Comparison of ENCODE assay signal across 1 cellular context in genomic region chr20:47360489-47361267, GRCh38.
TF ChIP-seq lines count a peak whose summit lies in the region.

No MANE protein-coding gene starts in this region.

TF ChIP-seq in HepG2, 621 proteins besides CTCF, POLR2A, EP300 and RAD21 (continued from another document and continues in another):
- TF ChIP-seq JDP2 (CRISPR knock-in tag; IDR thresholded peaks at IDR 0.05; ENCODE audit: borderline replicate concordance) = no peak; the same call in 1 of the 2 replicates
- TF ChIP-seq ZNF740 (CRISPR knock-in tag; IDR thresholded peaks at IDR 0.05) = 0 out of 2 replicates have a peak, but pooled peaks have one; percentile 30
- no peak; the same call in 1 of the 2 replicates for TF ChIP-seq AHDC1 (CRISPR knock-in tag; IDR thresholded peaks at IDR 0.05; ENCODE audit: borderline replicate concordance)
- no peak for TF ChIP-seq CEBPB (IDR thresholded peaks at IDR 0.05; ENCODE audit: borderline replicate concordance, low read depth, low read length)
- TF ChIP-seq ZC3H13 (CRISPR knock-in tag; IDR thresholded peaks at IDR 0.05) = no peak; the same call in 1 of the 2 replicates
- TF ChIP-seq ZBTB21 (CRISPR knock-in tag; IDR thresholded peaks at IDR 0.05) = peak; percentile 37
- peak; percentile 23; the same call in 1 of the 2 replicates for TF ChIP-seq MAZ (IDR thresholded peaks at IDR 0.05; ENCODE audit: borderline replicate concordance, low read depth, low read length)
- TF ChIP-seq MAZ (CRISPR knock-in tag; IDR thresholded peaks at IDR 0.05; ENCODE audit: low read depth) = no peak
- TF ChIP-seq PATZ1 (CRISPR knock-in tag; IDR thresholded peaks at IDR 0.05) = peak; percentile 13; the same call in 1 of the 2 replicates
- 0 out of 2 replicates have a peak, but pooled peaks have one; percentile 84 for TF ChIP-seq ZNF180 (CRISPR knock-in tag; IDR thresholded peaks at IDR 0.05; ENCODE audit: borderline replicate concordance, low read depth)
- TF ChIP-seq RELA (CRISPR knock-in tag; IDR thresholded peaks at IDR 0.05) = peak; percentile 22; the same call in 1 of the 2 replicates
- peak; percentile 92 for TF ChIP-seq FOXJ3 (CRISPR knock-in tag; IDR thresholded peaks at IDR 0.05; ENCODE audit: borderline replicate concordance)
- no peak for TF ChIP-seq ZNF850 (CRISPR knock-in tag; conservative IDR thresholded peaks at IDR 0.05)
- peak; percentile 85 for TF ChIP-seq MEF2D (CRISPR knock-in tag; IDR thresholded peaks at IDR 0.05)
- TF ChIP-seq PHB2 (IDR thresholded peaks at IDR 0.05; ENCODE audit: partially characterized antibody) = no peak
- peak; percentile 61; the same call in 1 of the 2 replicates for TF ChIP-seq ZNF543 (CRISPR knock-in tag; IDR thresholded peaks at IDR 0.05)
- TF ChIP-seq ZBTB7A (CRISPR knock-in tag; IDR thresholded peaks at IDR 0.05) = no peak
- TF ChIP-seq ZNF143 (CRISPR knock-in tag; IDR thresholded peaks at IDR 0.05) = peak; percentile 60; the same call in 1 of the 2 replicates
- TF ChIP-seq ZNF510 (CRISPR knock-in tag; IDR thresholded peaks at IDR 0.05; ENCODE audit: low read depth) = peak; percentile 88; the same call in 1 of the 2 replicates
- TF ChIP-seq NCOA1 (CRISPR knock-in tag; IDR thresholded peaks at IDR 0.05) = no peak; the same call in 1 of the 2 replicates
- peak; percentile 56; the same call in 1 of the 2 replicates for TF ChIP-seq TMF1 (CRISPR knock-in tag; IDR thresholded peaks at IDR 0.05; ENCODE audit: low read depth)
- TF ChIP-seq DDIT3 (CRISPR knock-in tag; IDR thresholded peaks at IDR 0.05) = no peak; the same call in 1 of the 2 replicates
- no peak; the same call in 1 of the 2 replicates for TF ChIP-seq ZNF513 (CRISPR knock-in tag; conservative IDR thresholded peaks at IDR 0.05)
- TF ChIP-seq ZNF790 (CRISPR knock-in tag; IDR thresholded peaks at IDR 0.05; ENCODE audit: borderline replicate concordance) = no peak
- TF ChIP-seq ZNF33A (CRISPR knock-in tag; IDR thresholded peaks at IDR 0.05; ENCODE audit: borderline replicate concordance) = no peak
- no peak for TF ChIP-seq MLLT10 (CRISPR knock-in tag; IDR thresholded peaks at IDR 0.05)
- TF ChIP-seq HNRNPUL1 (IDR thresholded peaks at IDR 0.05; ENCODE audit: low read depth, low read length) = no peak
- no peak for TF ChIP-seq NFIB (CRISPR knock-in tag; IDR thresholded peaks at IDR 0.05; ENCODE audit: borderline replicate concordance)
- peak; percentile 70 for TF ChIP-seq THAP9 (CRISPR knock-in tag; IDR thresholded peaks at IDR 0.05; ENCODE audit: borderline replicate concordance)
- TF ChIP-seq HOXA3 (CRISPR knock-in tag; IDR thresholded peaks at IDR 0.05) = peak; percentile 84
- TF ChIP-seq TBP (CRISPR knock-in tag; IDR thresholded peaks at IDR 0.05) = peak; percentile 79; the same call in 1 of the 2 replicates
- 0 out of 2 replicates have a peak, but pooled peaks have one; percentile 14 for TF ChIP-seq ZMAT3 (CRISPR knock-in tag; conservative IDR thresholded peaks at IDR 0.05)
- TF ChIP-seq CEBPZ (IDR thresholded peaks at IDR 0.05; ENCODE audit: low read length) = no peak
- peak; percentile 78 for TF ChIP-seq DR1 (CRISPR knock-in tag; IDR thresholded peaks at IDR 0.05)
- TF ChIP-seq ZNF570 (CRISPR knock-in tag; IDR thresholded peaks at IDR 0.05; ENCODE audit: borderline replicate concordance) = no peak
- TF ChIP-seq SMYD3 (CRISPR knock-in tag; IDR thresholded peaks at IDR 0.05) = peak; percentile 90; the same call in 1 of the 2 replicates
- no peak; the same call in 1 of the 2 replicates for TF ChIP-seq GPN1 (CRISPR knock-in tag; IDR thresholded peaks at IDR 0.05; ENCODE audit: borderline replicate concordance)
- peak; percentile 89 for TF ChIP-seq ZNF501 (CRISPR knock-in tag; IDR thresholded peaks at IDR 0.05)
- TF ChIP-seq ZNF124 (CRISPR knock-in tag; IDR thresholded peaks at IDR 0.05) = peak; percentile 76; the same call in 1 of the 2 replicates
- peak; percentile 91 for TF ChIP-seq ZSCAN25 (CRISPR knock-in tag; IDR thresholded peaks at IDR 0.05)
- 0 out of 2 replicates have a peak, but pooled peaks have one; percentile 3 for TF ChIP-seq BRCA1 (CRISPR knock-in tag; IDR thresholded peaks at IDR 0.05)
- TF ChIP-seq TSC22D2 (CRISPR knock-in tag; IDR thresholded peaks at IDR 0.05; ENCODE audit: borderline replicate concordance) = 0 out of 2 replicates have a peak, but pooled peaks have one; percentile 19
- TF ChIP-seq SALL1 (CRISPR knock-in tag; IDR thresholded peaks at IDR 0.05) = peak; percentile 91
- no peak for TF ChIP-seq ZNF234 (CRISPR knock-in tag; conservative IDR thresholded peaks at IDR 0.05)
- TF ChIP-seq CHD2 (IDR thresholded peaks at IDR 0.05; ENCODE audit: low read depth, low read length) = peak; percentile 69; the same call in 1 of the 2 replicates
- TF ChIP-seq NFE2L2 (IDR thresholded peaks at IDR 0.05; ENCODE audit: low read length) = no peak
- TF ChIP-seq CCAR2 (optimal IDR thresholded peaks at IDR 0.05; ENCODE audit: low read depth, low read length) = no peak
- TF ChIP-seq RBM39 (IDR thresholded peaks at IDR 0.05; ENCODE audit: low read depth, low read length, poor library complexity, severe bottlenecking) = peak; percentile 74
- TF ChIP-seq HNRNPH1 (optimal IDR thresholded peaks at IDR 0.05; ENCODE audit: low read depth, low read length) = no peak
- TF ChIP-seq CAMTA2 (CRISPR knock-in tag; IDR thresholded peaks at IDR 0.05; ENCODE audit: borderline replicate concordance) = 0 out of 2 replicates have a peak, but pooled peaks have one; percentile 12
- peak; percentile 60 for TF ChIP-seq TFDP2 (CRISPR knock-in tag; IDR thresholded peaks at IDR 0.05)
- no peak for TF ChIP-seq ZNF282 (IDR thresholded peaks at IDR 0.05; ENCODE audit: partially characterized antibody)
